Comparison of ENCODE assay signal across 33 cellular contexts in genomic region chr6:135060076-135060475, GRCh38.
"Had no signal": no experiment of that assay in that cellular context is flagged by ENCODE, and none has a peak within 500 bp of the region (broad histone marks: within the 10 kb centered on the region; RNA-seq: fewer than 3 reads in every experiment).

No MANE protein-coding gene starts in this region.

- H3K36me3 ChIP-seq: brain microvascular endothelial cell, esophagus squamous epithelium, heart left ventricle, WERI-Rb-1 had no signal

- H3K27ac Mint-ChIP-seq: activated B cell treated with CpG ODN at 0.5 μM for 24 hours; activated CD4-positive, alpha-beta memory T cell treated with anti-CD3 and anti-CD28 coated beads, Interleukin-2, amount 10 ng/mL, durations not matched to agents 7 days and 5 days; activated CD4-positive, alpha-beta T cell treated with anti-CD3 and anti-CD28 coated beads, Interleukin-2, amount 10 ng/mL, durations not matched to agents 7 days and 5 days; activated naive CD8-positive, alpha-beta T cell; activated T-cell treated with anti-CD3 and anti-CD28 coated beads, Interleukin-2, amount 50 U/mL, for 24 hours; activated T-cell treated with anti-CD3 and anti-CD28 coated beads, Interleukin-2, amount 50 U/mL, for 72 hours; effector memory CD8-positive, alpha-beta T cell; T-cell; T-helper 1 cell treated with Interleukin-12 subunit alpha and Interleukin-12 subunit beta and Interleukin-4 antibody, amounts not matched to agents 30 μg/mL and 1 μg/mL, for 36 hours had no signal

- FAIRE-seq: astrocyte, bronchial epithelial cell, endothelial cell of umbilical vein, frontal cortex had no signal

- DNase-seq: activated B cell treated with CpG ODN at 0.5 μM for 24 hours; activated CD4-positive, alpha-beta memory T cell treated with anti-CD3 and anti-CD28 coated beads, Interleukin-2, amount 10 ng/mL, durations not matched to agents 7 days and 5 days; activated CD4-positive, alpha-beta T cell treated with anti-CD3 and anti-CD28 coated beads, Interleukin-2, amount 10 ng/mL, durations not matched to agents 7 days and 5 days; activated CD4-positive, alpha-beta T cell treated with anti-CD3 and anti-CD28 coated beads, Interleukin-2, amount 50 U/mL, for 4 hours; activated CD8-positive, alpha-beta memory T cell treated with anti-CD3 and anti-CD28 coated beads, Interleukin-2, amount 50 U/mL, for 48 hours; activated gamma-delta T cell; activated naive CD4-positive, alpha-beta T cell treated with anti-CD3 and anti-CD28 coated beads, Interleukin-2, amount 50 U/mL, for 16 hours; activated naive CD4-positive, alpha-beta T cell treated with Interleukin-2 at 50 U/mL for 16 hours; activated T-cell treated with anti-CD3 and anti-CD28 coated beads for 4 hours; activated T-cell treated with anti-CD3 and anti-CD28 coated beads, Interleukin-2, amount 50 U/mL, for 24 hours; activated T-cell treated with anti-CD3 and anti-CD28 coated beads, Interleukin-2, amount 50 U/mL, for 72 hours; amniotic stem cell; anterior cingulate cortex; brain microvascular endothelial cell; cortex of kidney; dermis blood vessel endothelial cell; effector CD4-positive, alpha-beta T cell; effector memory CD8-positive, alpha-beta T cell; esophagus squamous epithelium; glutamatergic neuron; heart left ventricle; T-cell; T1000; WERI-Rb-1 had no signal

- H3K27me3 Mint-ChIP-seq: activated B cell treated with CpG ODN at 0.5 μM for 24 hours; activated CD4-positive, alpha-beta memory T cell treated with anti-CD3 and anti-CD28 coated beads, Interleukin-2, amount 10 ng/mL, durations not matched to agents 7 days and 5 days; activated naive CD8-positive, alpha-beta T cell; activated T-cell treated with anti-CD3 and anti-CD28 coated beads, Interleukin-2, amount 50 U/mL, for 24 hours; central memory CD8-positive, alpha-beta T cell; T-cell had no signal

- H3K27ac ChIP-seq: brain microvascular endothelial cell, epithelial cell of prostate, esophagus squamous epithelium, heart left ventricle, WERI-Rb-1 had no signal

- H3K27me3 ChIP-seq: brain microvascular endothelial cell, esophagus squamous epithelium, heart left ventricle had no signal

- H3K9me3 ChIP-seq: esophagus squamous epithelium, heart left ventricle had no signal

- H3K4me3 Mint-ChIP-seq: activated B cell treated with CpG ODN at 0.5 μM for 24 hours; activated CD4-positive, alpha-beta memory T cell treated with anti-CD3 and anti-CD28 coated beads, Interleukin-2, amount 10 ng/mL, durations not matched to agents 7 days and 5 days; activated CD4-positive, alpha-beta T cell treated with anti-CD3 and anti-CD28 coated beads, Interleukin-2, amount 10 ng/mL, durations not matched to agents 7 days and 5 days; activated naive CD8-positive, alpha-beta T cell; activated T-cell treated with anti-CD3 and anti-CD28 coated beads, Interleukin-2, amount 50 U/mL, for 24 hours; activated T-cell treated with anti-CD3 and anti-CD28 coated beads, Interleukin-2, amount 50 U/mL, for 72 hours; central memory CD8-positive, alpha-beta T cell; effector memory CD8-positive, alpha-beta T cell; T-cell; T-helper 1 cell treated with Interleukin-12 subunit alpha and Interleukin-12 subunit beta and Interleukin-4 antibody, amounts not matched to agents 30 μg/mL and 1 μg/mL, for 36 hours had no signal

- ATAC-seq: activated CD4-positive, CD25-positive, alpha-beta regulatory T cell treated with anti-CD3 and anti-CD28 coated beads, Interleukin-2, amount 50 U/mL, for 24 hours; activated T-cell treated with anti-CD3 and anti-CD28 coated beads, Interleukin-2, amount 50 U/mL, for 72 hours; effector memory CD8-positive, alpha-beta T cell; heart left ventricle; T-cell had no signal

- H3K9me3 Mint-ChIP-seq: activated B cell treated with CpG ODN at 0.5 μM for 24 hours; activated CD4-positive, alpha-beta memory T cell treated with anti-CD3 and anti-CD28 coated beads, Interleukin-2, amount 10 ng/mL, durations not matched to agents 7 days and 5 days; activated CD4-positive, alpha-beta T cell treated with anti-CD3 and anti-CD28 coated beads, Interleukin-2, amount 10 ng/mL, durations not matched to agents 7 days and 5 days; activated T-cell treated with anti-CD3 and anti-CD28 coated beads, Interleukin-2, amount 50 U/mL, for 24 hours; activated T-cell treated with anti-CD3 and anti-CD28 coated beads, Interleukin-2, amount 50 U/mL, for 72 hours; central memory CD8-positive, alpha-beta T cell; effector memory CD8-positive, alpha-beta T cell; T-cell; T-helper 1 cell treated with Interleukin-12 subunit alpha and Interleukin-12 subunit beta and Interleukin-4 antibody, amounts not matched to agents 30 μg/mL and 1 μg/mL, for 36 hours had no signal

- H3K4me3 ChIP-seq: esophagus squamous epithelium, heart left ventricle had no signal

- H3K36me3 Mint-ChIP-seq: activated naive CD8-positive, alpha-beta T cell; T-cell had no signal
